Comparison of ENCODE assay signal across 17 cellular contexts in the genomic region with DNA sequence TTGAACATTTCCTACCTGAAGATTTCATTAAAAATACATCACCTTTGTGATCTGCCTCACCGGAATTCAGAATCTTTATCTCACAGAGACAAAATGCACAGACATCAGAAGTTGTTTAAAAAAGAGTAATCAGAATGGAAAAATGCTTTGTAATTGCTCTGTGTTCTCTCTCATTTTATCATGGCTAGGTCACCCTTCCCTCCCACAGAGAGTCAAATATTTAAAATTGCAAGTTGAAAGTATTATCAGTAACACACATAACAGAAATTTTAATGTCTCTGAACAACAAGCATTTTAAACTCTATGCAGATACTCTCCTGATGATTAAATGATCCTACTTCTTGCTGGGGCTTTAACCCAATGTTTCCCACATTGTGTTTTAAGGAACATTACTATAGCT.
"Had no signal": no experiment of that assay in that cellular context is flagged by ENCODE, and none has a peak within 500 bp of the region (broad histone marks: within the 10 kb centered on the region; RNA-seq: fewer than 3 reads in every experiment).

No MANE protein-coding gene starts in this region.

- H3K4me3 ChIP-seq: ascending aorta, coronary artery, esophagus muscularis mucosa, thyroid gland had no signal

- FAIRE-seq: frontal cortex, urothelium cell line had no signal

- H3K27me3 Mint-ChIP-seq: activated CD4-positive, alpha-beta T cell treated with anti-CD3 and anti-CD28 coated beads, Interleukin-2, amount 10 ng/mL, durations not matched to agents 7 days and 5 days had no signal

- H3K9me3 ChIP-seq: ascending aorta, esophagus muscularis mucosa, thyroid gland had no signal

- H3K27ac ChIP-seq: ascending aorta, coronary artery, esophagus muscularis mucosa, thyroid gland had no signal

- H3K9me3 Mint-ChIP-seq: activated CD4-positive, alpha-beta T cell treated with anti-CD3 and anti-CD28 coated beads, Interleukin-2, amount 10 ng/mL, durations not matched to agents 7 days and 5 days; neural crest cell had no signal

- H3K36me3 ChIP-seq: ascending aorta, esophagus muscularis mucosa, thyroid gland had no signal

- H3K4me3 Mint-ChIP-seq: activated CD4-positive, alpha-beta T cell treated with anti-CD3 and anti-CD28 coated beads, Interleukin-2, amount 10 ng/mL, durations not matched to agents 7 days and 5 days; activated T-cell treated with anti-CD3 and anti-CD28 coated beads, Interleukin-2, amount 50 U/mL, for 72 hours; neural crest cell had no signal

- H3K4me1 Mint-ChIP-seq: activated CD4-positive, alpha-beta T cell treated with anti-CD3 and anti-CD28 coated beads, Interleukin-2, amount 10 ng/mL, durations not matched to agents 7 days and 5 days; neural crest cell had no signal

- ATAC-seq: activated T-cell treated with anti-CD3 and anti-CD28 coated beads, Interleukin-2, amount 50 U/mL, for 72 hours had no signal

- H3K4me1 ChIP-seq: ascending aorta, esophagus muscularis mucosa, thyroid gland had no signal

- H3K27me3 ChIP-seq: ascending aorta, esophagus muscularis mucosa, thyroid gland had no signal

- H3K27ac Mint-ChIP-seq: activated CD4-positive, alpha-beta T cell treated with anti-CD3 and anti-CD28 coated beads, Interleukin-2, amount 10 ng/mL, durations not matched to agents 7 days and 5 days; activated T-cell treated with anti-CD3 and anti-CD28 coated beads, Interleukin-2, amount 50 U/mL, for 72 hours had no signal

- DNase-seq: activated CD4-positive, alpha-beta T cell treated with anti-CD3 and anti-CD28 coated beads, Interleukin-2, amount 10 ng/mL, durations not matched to agents 7 days and 5 days; activated CD8-positive, alpha-beta memory T cell treated with anti-CD3 and anti-CD28 coated beads, Interleukin-2, amount 50 U/mL, for 48 hours; activated naive CD4-positive, alpha-beta T cell; activated T-cell treated with anti-CD3 and anti-CD28 coated beads, Interleukin-2, amount 50 U/mL, for 72 hours; caudate nucleus; head of caudate nucleus; mesendoderm; stimulated activated CD4-positive, alpha-beta T cell treated with anti-CD3 and anti-CD28 coated beads, Interleukin-12 subunit alpha, Interleukin-12 subunit beta, amount 100 ng/mL, for 4 hours; stimulated activated CD4-positive, alpha-beta T cell treated with anti-CD3 and anti-CD28 coated beads, Interleukin-2, amount 100 ng/mL, for 24 hours; T-helper 9 cell; thyroid gland had no signal
